25 cellular contexts compared by ENCODE assay signal in genomic region chr10:1683649-1684048, GRCh38. TPM values are rescaled to one million over a fixed set of nuclear protein-coding genes. Genes with fewer than 3 reads are reported as not detected.
DNase-seq lines count a peak whose midpoint lies in the region; ATAC-seq and TF ChIP-seq lines count a peak whose summit lies in the region.
"Had no signal": no experiment of that assay in that cellular context is flagged by ENCODE, and none has a peak within 500 bp of the region (broad histone marks: within the 10 kb centered on the region; RNA-seq: fewer than 3 reads in every experiment).

No MANE protein-coding gene starts in this region.

- no peak for ATAC-seq in WTC11
- ATAC-seq in GM18867 (IDR thresholded peaks at IDR 0.05; ENCODE audit: unreplicated experiment), result no peak
- ATAC-seq in body of pancreas, result no peak

- H3K27ac ChIP-seq in breast epithelium, result no peak overlapping the region
- no peak overlapping the region for H3K27ac ChIP-seq in body of pancreas
- H3K27ac ChIP-seq in adrenal gland, result no peak overlapping the region
- H3K27ac ChIP-seq: BLaER1 had no signal

- peaks cover 32% of the 10 kb centered on the region for H3K4me1 Mint-ChIP-seq in WTC11
- H3K4me1 Mint-ChIP-seq: CD14-positive monocyte; CD4-positive, CD25-positive, alpha-beta regulatory T cell had no signal

- intact Hi-C loops in posterior vena cava (cut with DNase I), result no loop called here
- intact Hi-C loops in breast epithelium (cut with DNase I; ENCODE audit: low total_unique reads), result no loop called here
- intact Hi-C loops in body of pancreas (cut with DNase I), result no loop called here
- intact Hi-C loops in adrenal gland (cut with DNase I), result no loop called here

- TF ChIP-seq CTCF in WTC11 (IDR thresholded peaks at IDR 0.05) (no peak), breast epithelium (IDR thresholded peaks at IDR 0.05) (no peak), body of pancreas (IDR thresholded peaks at IDR 0.05) (no peak), adrenal gland (IDR thresholded peaks at IDR 0.05) (no peak)

- H3K9me3 ChIP-seq in breast epithelium (peaks cover 0 to 5% of the 10 kb centered on the region in 2 donors), body of pancreas (no peaks in the 10 kb centered on the region), adrenal gland (replicated peaks in 1 of 3) (no peaks in the 10 kb centered on the region)
- H3K9me3 ChIP-seq: BE2C, BLaER1, Caco-2 had no signal

- H3K27ac Mint-ChIP-seq in WTC11, result 0 out of 2 replicates have a peak overlapping the region, but pooled peaks have one; percentile 21
- H3K27ac Mint-ChIP-seq: CD14-positive monocyte; CD4-positive, alpha-beta memory T cell; CD4-positive, CD25-positive, alpha-beta regulatory T cell; CD8-positive, alpha-beta memory T cell had no signal

- peaks cover 0 to 15% of the 10 kb centered on the region in 2 donors for H3K27me3 ChIP-seq in breast epithelium
- H3K27me3 ChIP-seq in body of pancreas, result no peaks in the 10 kb centered on the region
- no peaks in the 10 kb centered on the region for H3K27me3 ChIP-seq in adrenal gland
- H3K27me3 ChIP-seq: BE2C, BLaER1 had no signal

- H3K36me3 Mint-ChIP-seq in WTC11, result peaks cover 2% of the 10 kb centered on the region
- H3K36me3 Mint-ChIP-seq: CD14-positive monocyte; CD4-positive, alpha-beta memory T cell; CD4-positive, CD25-positive, alpha-beta regulatory T cell; CD8-positive, alpha-beta memory T cell had no signal

- H3K36me3 ChIP-seq in breast epithelium, result no peaks in the 10 kb centered on the region
- no peaks in the 10 kb centered on the region for H3K36me3 ChIP-seq in body of pancreas (replicated peaks in 1 of 2; ENCODE audit: insufficient read depth in 1 of 2, low read depth in 2 of 2)
- no peaks in the 10 kb centered on the region for H3K36me3 ChIP-seq in adrenal gland (replicated peaks in 1 of 2)
- H3K36me3 ChIP-seq: BE2C, BLaER1 had no signal

- H3K4me3 Mint-ChIP-seq in WTC11, result no peak overlapping the region
- H3K4me3 Mint-ChIP-seq: CD14-positive monocyte; CD4-positive, alpha-beta memory T cell; CD4-positive, CD25-positive, alpha-beta regulatory T cell; CD8-positive, alpha-beta memory T cell had no signal

- CTCF ChIA-PET in WTC11 (lab: Charles Lee), result no interaction called here

- POLR2A ChIA-PET in WTC11 (lab: Charles Lee), result no interaction called here

- DNase-seq in Daoy (ENCODE audit: low read depth) (peak; percentile 55), WTC11 (ENCODE audit: low spot score) (no peak), mesenteric fat pad (ENCODE audit: low spot score) (peak; percentile 49), posterior vena cava (ENCODE audit: low spot score) (peak; percentile 62), breast epithelium (ENCODE audit: low spot score in 2 of 2) (no peak), body of pancreas (no peak), adrenal gland (no peak)
- DNase-seq: 8988T; ACHN; BE2C; C1 segment of cervical spinal cord; Caco-2; Calu3; CD4-positive, alpha-beta memory T cell; CD4-positive, CD25-positive, alpha-beta regulatory T cell; CD8-positive, alpha-beta memory T cell; DMS79 treated with DMSO at 0.1 percent for 48 hours; EL; GDM1 had no signal

- WGBS in body of pancreas, 2 donors, result 72 to 82% methylated on average over 12 of the region's 12 CpGs
- 84 to 87% (median 84%) methylated on average over 12 of the region's 12 CpGs for WGBS in adrenal gland, 4 donors

- H3K4me1 ChIP-seq in breast epithelium (no peaks in the 10 kb centered on the region), body of pancreas (no peaks in the 10 kb centered on the region), adrenal gland (replicated peaks in 1 of 2) (no peaks in the 10 kb centered on the region)
- H3K4me1 ChIP-seq: BE2C, Caco-2 had no signal

- no peaks in the 10 kb centered on the region; the same call in 1 of the 2 replicates for H3K27me3 Mint-ChIP-seq in WTC11 (ENCODE audit: low read depth)
- H3K27me3 Mint-ChIP-seq: CD4-positive, CD25-positive, alpha-beta regulatory T cell had no signal

- H3K4me3 ChIP-seq in breast epithelium, result no peak overlapping the region
- H3K4me3 ChIP-seq in body of pancreas, result no peak overlapping the region
- H3K4me3 ChIP-seq in adrenal gland, result no peak overlapping the region
- H3K4me3 ChIP-seq: BLaER1 had no signal

- no peak for TF ChIP-seq POLR2A in breast epithelium (IDR thresholded peaks at IDR 0.05)
- TF ChIP-seq POLR2A in body of pancreas (IDR thresholded peaks at IDR 0.05), result no peak
- TF ChIP-seq POLR2A in adrenal gland (IDR thresholded peaks at IDR 0.05), result no peak

- peaks cover 3% of the 10 kb centered on the region for H3K9me3 Mint-ChIP-seq in WTC11

TF ChIP-seq in WTC11, 78 proteins besides CTCF, POLR2A, EP300 and RAD21 (continues in another document):
- TF ChIP-seq, protein P1, sequence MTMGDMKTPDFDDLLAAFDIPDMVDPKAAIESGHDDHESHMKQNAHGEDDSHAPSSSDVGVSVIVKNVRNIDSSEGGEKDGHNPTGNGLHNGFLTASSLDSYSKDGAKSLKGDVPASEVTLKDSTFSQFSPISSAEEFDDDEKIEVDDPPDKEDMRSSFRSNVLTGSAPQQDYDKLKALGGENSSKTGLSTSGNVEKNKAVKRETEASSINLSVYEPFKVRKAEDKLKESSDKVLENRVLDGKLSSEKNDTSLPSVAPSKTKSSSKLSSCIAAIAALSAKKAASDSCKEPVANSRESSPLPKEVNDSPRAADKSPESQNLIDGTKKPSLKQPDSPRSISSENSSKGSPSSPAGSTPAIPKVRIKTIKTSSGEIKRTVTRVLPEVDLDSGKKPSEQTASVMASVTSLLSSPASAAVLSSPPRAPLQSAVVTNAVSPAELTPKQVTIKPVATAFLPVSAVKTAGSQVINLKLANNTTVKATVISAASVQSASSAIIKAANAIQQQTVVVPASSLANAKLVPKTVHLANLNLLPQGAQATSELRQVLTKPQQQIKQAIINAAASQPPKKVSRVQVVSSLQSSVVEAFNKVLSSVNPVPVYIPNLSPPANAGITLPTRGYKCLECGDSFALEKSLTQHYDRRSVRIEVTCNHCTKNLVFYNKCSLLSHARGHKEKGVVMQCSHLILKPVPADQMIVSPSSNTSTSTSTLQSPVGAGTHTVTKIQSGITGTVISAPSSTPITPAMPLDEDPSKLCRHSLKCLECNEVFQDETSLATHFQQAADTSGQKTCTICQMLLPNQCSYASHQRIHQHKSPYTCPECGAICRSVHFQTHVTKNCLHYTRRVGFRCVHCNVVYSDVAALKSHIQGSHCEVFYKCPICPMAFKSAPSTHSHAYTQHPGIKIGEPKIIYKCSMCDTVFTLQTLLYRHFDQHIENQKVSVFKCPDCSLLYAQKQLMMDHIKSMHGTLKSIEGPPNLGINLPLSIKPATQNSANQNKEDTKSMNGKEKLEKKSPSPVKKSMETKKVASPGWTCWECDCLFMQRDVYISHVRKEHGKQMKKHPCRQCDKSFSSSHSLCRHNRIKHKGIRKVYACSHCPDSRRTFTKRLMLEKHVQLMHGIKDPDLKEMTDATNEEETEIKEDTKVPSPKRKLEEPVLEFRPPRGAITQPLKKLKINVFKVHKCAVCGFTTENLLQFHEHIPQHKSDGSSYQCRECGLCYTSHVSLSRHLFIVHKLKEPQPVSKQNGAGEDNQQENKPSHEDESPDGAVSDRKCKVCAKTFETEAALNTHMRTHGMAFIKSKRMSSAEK (CRISPR knock-in tag; IDR thresholded peaks at IDR 0.05; ENCODE audit: borderline replicate concordance), result no peak
- TF ChIP-seq CBFB (CRISPR knock-in tag; IDR thresholded peaks at IDR 0.05; ENCODE audit: low read depth) (no peak), SMAD4 (CRISPR knock-in tag; IDR thresholded peaks at IDR 0.05) (no peak), ZNF512 (CRISPR knock-in tag; IDR thresholded peaks at IDR 0.05; ENCODE audit: borderline replicate concordance) (no peak), ZNF121 (CRISPR knock-in tag; IDR thresholded peaks at IDR 0.05) (no peak), ZNF396 (CRISPR knock-in tag; IDR thresholded peaks at IDR 0.05; ENCODE audit: borderline replicate concordance) (no peak), SP1 (CRISPR knock-in tag; conservative IDR thresholded peaks at IDR 0.05) (no peak), USF2 (CRISPR knock-in tag; IDR thresholded peaks at IDR 0.05) (no peak), PREB (CRISPR knock-in tag; IDR thresholded peaks at IDR 0.05; ENCODE audit: borderline replicate concordance) (no peak), ZNF263 (CRISPR knock-in tag; IDR thresholded peaks at IDR 0.05; ENCODE audit: low read depth) (no peak)

RNA-seq across cellular contexts. Expression of gene ADARB2, which starts 53.7 kb away (rescaled TPM):
- total RNA-seq in Daoy (2014; rRNA removed; shearing (Covaris generic)), result 0.11 and 0.39 TPM in 2 replicates
- total RNA-seq in WTC11 (2021) (3.3 to 4.9 TPM (median 3.7 TPM) in 3 replicates), mesenteric fat pad (0.06 TPM), posterior vena cava (not detected), breast epithelium (1 to 10 TPM in 2 of 3 donors, under 1 TPM in 1; 0.32 to 3.9 (median 2.0) TPM), body of pancreas (10 to 100 TPM in 1 of 2 donors, 1 to 10 TPM in 1; 8.0 to 12.2 TPM), adrenal gland (1 to 10 TPM in 5 of 8 donors, under 1 TPM in 3; 0.14 to 2.3 (median 1.6) TPM)
- polyA plus RNA-seq in adrenal gland, result 1 to 10 TPM in 1 of 3 donors, under 1 TPM in 2; 0.31 to 3.1 (median 0.44) TPM
- total RNA-seq: A673; Calu3; CD8-positive, alpha-beta memory T cell; G401 had no signal
- polyA plus RNA-seq: AG04450; CD14-positive monocyte; CD4-positive, alpha-beta memory T cell; CD8-positive, alpha-beta memory T cell had no signal

Comparison
In these comparisons a context has a peak if more than half of its experiments do, and no peak if none do; other contexts are left out.
1. DNase-seq: peak in Daoy (single experiment), mesenteric fat pad (single experiment) and posterior vena cava (single experiment); none in WTC11 (single experiment), breast epithelium (0 of 2), body of pancreas (0 of 4) and adrenal gland (0 of 7).